ENCODE assay signal across 9 cellular contexts in genomic region chr4:151012836-151013235, GRCh38. TPM values are rescaled to one million over a fixed set of nuclear protein-coding genes. Genes with fewer than 3 reads are reported as not detected.
DNase-seq lines count a peak whose midpoint lies in the region; ATAC-seq and TF ChIP-seq lines count a peak whose summit lies in the region.
"Had no signal": no experiment of that assay in that cellular context is flagged by ENCODE, and none has a peak within 500 bp of the region (broad histone marks: within the 10 kb centered on the region; RNA-seq: fewer than 3 reads in every experiment).

No MANE protein-coding gene starts in this region.

- no peaks in the 10 kb centered on the region for H3K27me3 ChIP-seq in kidney epithelial cell (ENCODE audit: control insufficient read depth, insufficient read depth, low read length)

- no peak for ATAC-seq in activated CD8-positive, alpha-beta T cell treated with anti-CD3 and anti-CD28 coated beads for 36 hours
- ATAC-seq in GM21515 (IDR thresholded peaks at IDR 0.05; ENCODE audit: unreplicated experiment) = no peak
- ATAC-seq in HG02759 (IDR thresholded peaks at IDR 0.05; ENCODE audit: unreplicated experiment) = no peak

- no peaks in the 10 kb centered on the region for H3K27me3 Mint-ChIP-seq in activated CD8-positive, alpha-beta T cell treated with anti-CD3 and anti-CD28 coated beads for 36 hours

- H3K4me3 Mint-ChIP-seq in activated CD8-positive, alpha-beta T cell treated with anti-CD3 and anti-CD28 coated beads for 36 hours = peak overlapping the region; percentile 95

- H3K4me3 ChIP-seq in GM12875 (ENCODE audit: low read depth, low read length) (peak overlapping the region; percentile 88), kidney epithelial cell (ENCODE audit: low read depth, low read length) (peak overlapping the region; percentile 97)

- DNase-seq in A172 (ENCODE audit: low spot score) (peak; percentile 26), kidney epithelial cell (ENCODE audit: low read depth) (no peak), NCI-H1092 treated with DMSO at 0.1 percent for 48 hours (lab: John Stamatoyannopoulos, UW) (no peak), NAMALWA (ENCODE audit: low spot score) (no peak)
- peak; percentile 12 for DNase-seq in activated CD8-positive, alpha-beta T cell treated with anti-CD3 and anti-CD28 coated beads for 36 hours
- DNase-seq: NCI-H187 had no signal

- no peaks in the 10 kb centered on the region for H3K9me3 Mint-ChIP-seq in activated CD8-positive, alpha-beta T cell treated with anti-CD3 and anti-CD28 coated beads for 36 hours

- H3K36me3 Mint-ChIP-seq in activated CD8-positive, alpha-beta T cell treated with anti-CD3 and anti-CD28 coated beads for 36 hours (ENCODE audit: low read depth) = peaks cover 30% of the 10 kb centered on the region

- POLR2A ChIA-PET in activated CD8-positive, alpha-beta T cell treated with anti-CD3 and anti-CD28 coated beads for 36 hours (lab: Charles Lee) = interaction anchor here (1.0 to 1.5 kb wide), 6 partner anchors 17 to 87 kb away, joined by 3 to 5 read pairs (median 3); no protein-coding TSS in a partner anchor

- TF ChIP-seq CTCF in GM12875 (IDR thresholded peaks at IDR 0.05; ENCODE audit: borderline replicate concordance, insufficient read depth, low read depth, low read length) (no peak), kidney epithelial cell (IDR thresholded peaks at IDR 0.05; ENCODE audit: insufficient read depth, low read length, poor library complexity, severe bottlenecking) (no peak)
- no peak for TF ChIP-seq CTCF in activated CD8-positive, alpha-beta T cell treated with anti-CD3 and anti-CD28 coated beads for 36 hours (IDR thresholded peaks at IDR 0.05)

- intact Hi-C loops in activated CD8-positive, alpha-beta T cell treated with anti-CD3 and anti-CD28 coated beads for 36 hours (cut with micrococcal nuclease) = loop anchor here (5.0 kb wide), 1 partner anchor 41 kb away; no protein-coding TSS in a partner anchor

- H3K36me3 ChIP-seq in kidney epithelial cell (ENCODE audit: control insufficient read depth, insufficient read depth, low read length) = no peaks in the 10 kb centered on the region

- H3K4me1 Mint-ChIP-seq in activated CD8-positive, alpha-beta T cell treated with anti-CD3 and anti-CD28 coated beads for 36 hours (ENCODE audit: low read depth) = peaks cover 18% of the 10 kb centered on the region

- H3K27ac Mint-ChIP-seq in activated CD8-positive, alpha-beta T cell treated with anti-CD3 and anti-CD28 coated beads for 36 hours = peak overlapping the region; percentile 65

- CTCF ChIA-PET in activated CD8-positive, alpha-beta T cell treated with anti-CD3 and anti-CD28 coated beads for 36 hours (lab: Charles Lee) = interaction anchor here (0.6 to 0.7 kb wide), 2 partner anchors 15 to 52 kb away, joined by 3 to 5 read pairs; no protein-coding TSS in a partner anchor

RNA-seq across cellular contexts. Expression of gene LRBA, which starts 2.2 kb away (rescaled TPM):
- total RNA-seq in A172 (2014; rRNA removed; shearing (Covaris generic)) = 25.9 and 27.4 TPM in 2 replicates
- total RNA-seq in activated CD8-positive, alpha-beta T cell treated with anti-CD3 and anti-CD28 coated beads for 36 hours = 10 to 100 TPM; 48.1 to 52.5 TPM
- total RNA-seq in kidney epithelial cell = 83.5 and 85.2 TPM in 2 replicates

Comparison
In these comparisons a context has a peak if more than half of its experiments do, and no peak if none do; other contexts are left out.
1. DNase-seq: peak in A172 (single experiment) and activated CD8-positive, alpha-beta T cell treated with anti-CD3 and anti-CD28 coated beads for 36 hours (single experiment); none in kidney epithelial cell (single experiment), NCI-H1092 treated with DMSO at 0.1 percent for 48 hours (single experiment) and NAMALWA (single experiment).